In genomic region chr10:11529276-11529675, GRCh38 we compare ENCODE assay signal across 21 cellular contexts.
DNase-seq lines count a peak whose midpoint lies in the region; ATAC-seq and TF ChIP-seq lines count a peak whose summit lies in the region.
"Had no signal": no experiment of that assay in that cellular context is flagged by ENCODE, and none has a peak within 500 bp of the region (broad histone marks: within the 10 kb centered on the region; RNA-seq: fewer than 3 reads in every experiment).

No MANE protein-coding gene starts in this region.

- no peak for TF ChIP-seq POLR2A in erythroblast (IDR thresholded peaks at IDR 0.05; ENCODE audit: low read length)

- H3K4me1 ChIP-seq in A673 (ENCODE audit: insufficient read depth, low read length, poor library complexity, severe bottlenecking) (peaks cover 64% of the 10 kb centered on the region), Karpas-422 (ENCODE audit: low read length) (peaks cover 90% of the 10 kb centered on the region), aorta (ENCODE audit: control insufficient read depth in 1 of 2, insufficient read depth in 2 of 2, low read length in 2 of 2) (no peaks in the 10 kb centered on the region)

- H4K20me1 ChIP-seq in Karpas-422 (ENCODE audit: insufficient read depth, low read depth, low read length), result no peaks in the 10 kb centered on the region

- WGBS in aorta, 2 donors, result 66 to 67% methylated on average over 1 of the region's 1 CpG

- no peak for DNase-seq in A673 (ENCODE audit: low spot score)
- DNase-seq in GM12865 (ENCODE audit: low read depth), result no peak
- DNase-seq in Karpas-422, result no peak
- peak; percentile 49 for DNase-seq in fibroblast of villous mesenchyme (ENCODE audit: low read depth)
- DNase-seq in kidney glomerular epithelial cell (lab: John Stamatoyannopoulos, UW), result no peak
- DNase-seq in aorta, result no peak
- DNase-seq in erythroblast (lab: John Stamatoyannopoulos, UW), result no peak
- DNase-seq: DMS79 treated with DMSO at 0.1 percent for 48 hours; MG63; NCI-H1092; NCI-H1436 treated with DMSO at 0.1 percent for 48 hours; NCI-H2029 treated with DMSO at 0.1 percent for 48 hours; NCI-H2171; NCI-H446; NK-92 treated with Interleukin-12 subunit alpha and Interleukin-12 subunit beta, amount 100 ng/mL, for 24 hours; SW 1271 had no signal

- H3K27me3 ChIP-seq in A673 (replicated peaks; ENCODE audit: insufficient read depth, low read depth, low read length, poor library complexity) (no peaks in the 10 kb centered on the region), Karpas-422 (ENCODE audit: low read length) (no peaks in the 10 kb centered on the region), aorta (ENCODE audit: control insufficient read depth in 1 of 2, insufficient read depth in 2 of 2, low read length in 1 of 2) (no peaks in the 10 kb centered on the region)
- H3K27me3 ChIP-seq: MG63 had no signal

- H3K9me3 ChIP-seq in A673 (ENCODE audit: low read depth, low read length, poor library complexity, severe bottlenecking) (no peaks in the 10 kb centered on the region), Karpas-422 (ENCODE audit: low read length) (no peaks in the 10 kb centered on the region), aorta (ENCODE audit: control insufficient read depth, low read length) (no peaks in the 10 kb centered on the region)
- H3K9me3 ChIP-seq: MG63 had no signal

- no peak overlapping the region for H2AFZ ChIP-seq in Karpas-422 (ENCODE audit: low read length)
- H2AFZ ChIP-seq: GM23338 had no signal

- BruUV-seq in A673 (replicated peaks; lab: Mats Ljungman, UMichigan), result no TSS peak

- H3K4me3 ChIP-seq in A673 (ENCODE audit: low read depth, low read length, poor library complexity, severe bottlenecking), result no peak overlapping the region
- peak overlapping the region; percentile 52; the same call in 1 of the 2 replicates for H3K4me3 ChIP-seq in GM12865 (ENCODE audit: low read depth, low read length)
- no peak overlapping the region for H3K4me3 ChIP-seq in Karpas-422 (ENCODE audit: low read length)
- H3K4me3 ChIP-seq in fibroblast of villous mesenchyme (ENCODE audit: low read depth, low read length), result no peak overlapping the region
- no peak overlapping the region for H3K4me3 ChIP-seq in aorta (ENCODE audit: low read length in 2 of 2)
- H3K4me3 ChIP-seq: GM23338, MG63 had no signal

- peak overlapping the region; percentile 9 for H3K27ac ChIP-seq in A673 (ENCODE audit: low read depth, low read length, poor library complexity, severe bottlenecking)
- peak overlapping the region; percentile 64 for H3K27ac ChIP-seq in Karpas-422 (ENCODE audit: low read length)
- H3K27ac ChIP-seq in aorta (ENCODE audit: low read depth in 1 of 2, low read length in 2 of 2), result no peak overlapping the region
- H3K27ac ChIP-seq: C4-2B had no signal

- ATAC-seq in HG03460 (IDR thresholded peaks at IDR 0.05; ENCODE audit: unreplicated experiment), result no peak
- ATAC-seq in aorta (ENCODE audit: low FRiP score), result no peak
- ATAC-seq: GM23338, HCT116, Right ventricle myocardium inferior had no signal

- POLR2A ChIA-PET in A673 (lab: Charles Lee; ENCODE audit: low non-redundant PET), result no interaction called here

- intact Hi-C loops in A673 (cut with micrococcal nuclease; ENCODE audit: unreplicated experiment) (no loop called here), aorta (cut with DNase I) (loop anchor here in 1 of 2 donors (5.0 kb wide), 1 partner anchor 83 kb away; the partner anchor contains the start of gene USP6NL)

- TF ChIP-seq CTCF in A673 (conservative IDR thresholded peaks at IDR 0.05; ENCODE audit: low read depth, low read length), result no peak
- TF ChIP-seq CTCF in GM12865 (IDR thresholded peaks at IDR 0.05; ENCODE audit: insufficient read depth, low read depth, low read length, missing control alignments), result no peak
- no peak for TF ChIP-seq CTCF in fibroblast of villous mesenchyme (IDR thresholded peaks at IDR 0.05; ENCODE audit: insufficient read depth, low read depth, low read length)

- H3K36me3 ChIP-seq in A673 (ENCODE audit: insufficient read depth, low read length, poor library complexity, severe bottlenecking) (peaks cover 8% of the 10 kb centered on the region), Karpas-422 (ENCODE audit: insufficient read depth, low read length) (peaks cover 30% of the 10 kb centered on the region), aorta (ENCODE audit: control insufficient read depth in 1 of 2, insufficient read depth in 2 of 2, low read length in 1 of 2) (no peaks in the 10 kb centered on the region)
- H3K36me3 ChIP-seq: MG63 had no signal

- no peaks in the 10 kb centered on the region for H3K9me2 ChIP-seq in Karpas-422 (replicated peaks; ENCODE audit: insufficient read depth, low read length)

- peak overlapping the region; percentile 49 for H3K4me2 ChIP-seq in Karpas-422 (ENCODE audit: low read depth, low read length, poor library complexity, severe bottlenecking)
- H3K4me2 ChIP-seq: GM23338 had no signal

- peaks cover 97% of the 10 kb centered on the region for H3K79me2 ChIP-seq in Karpas-422 (ENCODE audit: low read length)

- CTCF ChIA-PET in A673 (lab: Charles Lee), result no interaction called here

- 0 out of 2 replicates have a peak overlapping the region, but pooled peaks have one; percentile 4 for H3K9ac ChIP-seq in Karpas-422 (ENCODE audit: low read length)

Comparison
In these comparisons a context has a peak if more than half of its experiments do, and no peak if none do; other contexts are left out.
1. H3K27ac ChIP-seq: peak in A673 (single experiment) and Karpas-422 (single experiment); none in aorta (0 of 2).